8 cellular contexts compared by ENCODE assay signal in the genomic region with DNA sequence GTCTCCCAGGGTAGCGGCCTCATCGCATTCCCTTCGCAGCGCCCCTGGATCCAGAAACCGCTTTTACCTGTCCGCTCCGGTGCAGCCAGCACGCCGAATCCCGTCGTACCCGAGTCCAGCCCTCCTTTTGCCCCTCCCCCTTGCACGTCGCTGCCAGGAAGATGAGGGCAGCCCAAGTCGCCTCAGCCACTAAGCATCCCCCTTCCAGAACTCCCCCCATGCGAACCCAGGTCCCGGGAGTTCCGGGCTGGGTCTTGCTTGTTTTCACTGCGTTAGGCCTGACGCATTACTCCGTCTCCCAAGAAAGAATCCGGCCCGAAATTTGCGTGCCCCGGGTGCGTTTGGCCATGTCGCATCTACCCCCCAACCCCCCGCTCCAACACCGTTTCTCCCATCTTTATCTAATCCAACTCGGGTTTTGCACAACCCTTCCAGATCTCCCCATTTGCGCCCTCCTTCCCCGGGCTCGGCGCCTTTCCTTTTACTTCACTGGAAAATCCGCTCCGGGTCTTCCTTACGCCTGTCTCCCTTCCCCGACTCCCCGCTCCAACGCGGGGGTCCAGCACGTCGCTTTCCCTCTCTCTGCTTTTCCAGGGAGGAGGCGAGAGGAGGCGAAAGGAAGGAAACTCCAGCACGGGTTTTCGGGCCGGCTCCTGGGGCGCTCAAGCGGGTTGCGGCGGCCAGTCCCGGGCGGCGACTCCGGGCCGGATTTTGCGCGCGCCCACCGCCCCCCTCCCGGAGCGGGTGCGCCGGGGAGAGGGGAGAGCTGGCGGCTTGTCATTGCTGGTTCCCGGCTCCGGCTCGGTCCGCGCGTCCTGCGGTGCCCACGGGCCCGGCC.
A peak's percentile ranks its signal among the peaks of the same experiment; 100 is the strongest.
DNase-seq lines count a peak whose midpoint lies in the region; ATAC-seq, FAIRE-seq and TF ChIP-seq lines count a peak whose summit lies in the region.
"Not testable (repeated sequence)": the region's sequence is repeated elsewhere in the genome, so short reads cannot be mapped to it uniquely, and the experiment has no call there.

No MANE protein-coding gene starts in this region.

- H3K27me3 ChIP-seq in Karpas-422 (ENCODE audit: low read length); OCI-LY1 (ENCODE audit: insufficient read depth, low read length); dorsolateral prefrontal cortex: not testable (repeated sequence)
- peaks cover 11% of the 10 kb centered on the region for H3K27me3 ChIP-seq in kidney epithelial cell (ENCODE audit: control insufficient read depth, insufficient read depth, low read length)
- peaks cover 6 to 22% (median 14%) of the 10 kb centered on the region in 3 donors for H3K27me3 ChIP-seq in skeletal muscle tissue (ENCODE audit: control insufficient read depth in 3 of 3, insufficient read depth in 3 of 3, low read length in 3 of 3)

- ATAC-seq in A549 (peak; percentile 79 to 87), GM18867 (IDR thresholded peaks at IDR 0.05; ENCODE audit: unreplicated experiment) (peak; percentile 51)

- POLR2A ChIA-PET in A549 (lab: Yijun Ruan, JAX): interaction anchor here (0.7 kb wide), 1 partner anchor 10 kb away, joined by 3 read pairs; no protein-coding TSS in a partner anchor

- CTCF ChIA-PET in A549 (lab: Yijun Ruan, JAX): interaction anchor here (1.3 to 2.3 kb wide), 3 partner anchors 10 to 21 kb away, joined by 6 to 8 read pairs (median 6); no protein-coding TSS in a partner anchor

- H3K4me1 ChIP-seq in A549; skeletal muscle tissue (ENCODE audit: control insufficient read depth in 3 of 3, insufficient read depth in 3 of 3, low read length in 3 of 3): not testable (repeated sequence)
- H3K4me1 ChIP-seq in Karpas-422 (ENCODE audit: low read length) (peaks cover 44% of the 10 kb centered on the region), OCI-LY1 (ENCODE audit: insufficient read depth, low read length, severe bottlenecking) (peaks cover 45% of the 10 kb centered on the region)

- H3K4me2 ChIP-seq in A549: peak overlapping the region; percentile 94
- H3K4me2 ChIP-seq in Karpas-422 (ENCODE audit: low read depth, low read length, poor library complexity, severe bottlenecking): peak overlapping the region; percentile 96
- peak overlapping the region; percentile 82 for H3K4me2 ChIP-seq in OCI-LY1 (ENCODE audit: low read length)

- H4K20me1 ChIP-seq in Karpas-422 (ENCODE audit: insufficient read depth, low read depth, low read length); OCI-LY1 (ENCODE audit: insufficient read depth, low read length): not testable (repeated sequence)

- TF ChIP-seq POLR2A in A549 (IDR thresholded peaks at IDR 0.05; ENCODE audit: low read length): peak; percentile 37

- intact Hi-C loops in dorsolateral prefrontal cortex (cut with DNase I): loop anchor here in 1 of 2 donors (2.0 kb wide), 1 partner anchor 232 kb away; the partner anchor contains the start of gene GOSR1

- DNase-seq in A549 (ENCODE audit: low read depth in 1 of 2, low spot score in 1 of 2): peak; percentile 86 to 93
- peak; percentile 90 for DNase-seq in Karpas-422
- peak; percentile 88 for DNase-seq in activated CD8-positive, alpha-beta memory T cell treated with anti-CD3 and anti-CD28 coated beads for 24 hours
- DNase-seq in dorsolateral prefrontal cortex: peak; percentile 70 to 93 (median 90)
- DNase-seq in kidney epithelial cell (ENCODE audit: low read depth): peak; percentile 54

- TF ChIP-seq CTCF in A549 (IDR thresholded peaks at IDR 0.05); OCI-LY1 (IDR thresholded peaks at IDR 0.05; ENCODE audit: low read length); kidney epithelial cell (IDR thresholded peaks at IDR 0.05; ENCODE audit: insufficient read depth, low read length, poor library complexity, severe bottlenecking): not testable (repeated sequence)
- peak in 9 of 56 donors; percentile 7 to 30 (median 12) for TF ChIP-seq CTCF in dorsolateral prefrontal cortex (IDR thresholded peaks at IDR 0.05 in 54 of 56, conservative IDR thresholded peaks at IDR 0.05 in 2 of 56; ENCODE audit: low read depth in 1 of 56, partially characterized antibody in 56 of 56)

- FAIRE-seq in A549 (lab: Jason Lieb, UNC): peak; percentile 73

- H3F3A ChIP-seq in OCI-LY1 (ENCODE audit: insufficient read depth, low read length): not testable (repeated sequence)

- peak overlapping the region; percentile 97 for H3K4me3 ChIP-seq in A549
- H3K4me3 ChIP-seq in Karpas-422 (ENCODE audit: low read length): peak overlapping the region; percentile 77
- peak overlapping the region; percentile 77 for H3K4me3 ChIP-seq in OCI-LY1 (ENCODE audit: low read depth, low read length, poor library complexity, severe bottlenecking)
- H3K4me3 ChIP-seq in dorsolateral prefrontal cortex: peak overlapping the region; percentile 34 to 91 (median 74)
- H3K4me3 ChIP-seq in kidney epithelial cell (ENCODE audit: low read depth, low read length): peak overlapping the region; percentile 67
- H3K4me3 ChIP-seq in skeletal muscle tissue (ENCODE audit: low read length in 3 of 3): peak overlapping the region; percentile 65 to 76 (median 68)

- peak; percentile 10 to 21; a peak in 2 of 5 replicates for TF ChIP-seq RAD21 in A549 (conservative IDR thresholded peaks at IDR 0.05 in 1 of 2, IDR thresholded peaks at IDR 0.05 in 1 of 2)

- TF ChIP-seq EP300 in A549 (IDR thresholded peaks at IDR 0.05): not testable (repeated sequence)

- H2AFZ ChIP-seq in Karpas-422 (ENCODE audit: low read length) (peak overlapping the region; percentile 99), OCI-LY1 (ENCODE audit: low read length) (peak overlapping the region; percentile 71; the same call in 1 of the 2 replicates)

- peaks cover 34% of the 10 kb centered on the region for H3K79me2 ChIP-seq in Karpas-422 (ENCODE audit: low read length)
- H3K79me2 ChIP-seq in OCI-LY1 (ENCODE audit: insufficient read depth, low read length): peaks cover 34% of the 10 kb centered on the region

- H3K9ac ChIP-seq in Karpas-422 (ENCODE audit: low read length) (peak overlapping the region; percentile 84), OCI-LY1 (ENCODE audit: low read length) (peak overlapping the region; percentile 86), skeletal muscle tissue (ENCODE audit: low read depth in 1 of 3, low read length in 3 of 3) (peak overlapping the region in 2 of 3 donors; percentile 59 to 66)

- H3K9me2 ChIP-seq in Karpas-422 (replicated peaks; ENCODE audit: insufficient read depth, low read length); OCI-LY1 (ENCODE audit: low read depth, low read length): not testable (repeated sequence)

- H3K27ac ChIP-seq in A549 (peak overlapping the region; percentile 91 to 97), Karpas-422 (ENCODE audit: low read length) (peak overlapping the region; percentile 62), OCI-LY1 (ENCODE audit: low read depth, low read length, poor library complexity, severe bottlenecking) (peak overlapping the region; percentile 71), dorsolateral prefrontal cortex (peak overlapping the region in 57 of 59 donors; percentile 19 to 93 (median 79))
- not testable (repeated sequence) for H3K27ac ChIP-seq in skeletal muscle tissue (ENCODE audit: low read depth, low read length)

- WGBS in A549 (ENCODE audit: missing lambda C conversion rate): 1% methylated on average over 67 of the region's 75 CpGs

- not testable (repeated sequence) for H3K36me3 ChIP-seq in Karpas-422 (ENCODE audit: insufficient read depth, low read length); OCI-LY1 (ENCODE audit: insufficient read depth, low read length); kidney epithelial cell (ENCODE audit: control insufficient read depth, insufficient read depth, low read length); skeletal muscle tissue (ENCODE audit: control insufficient read depth in 3 of 3, insufficient read depth in 3 of 3, low read length in 3 of 3)

- not testable (repeated sequence) for H3K9me3 ChIP-seq in A549; Karpas-422 (ENCODE audit: low read length); OCI-LY1 (ENCODE audit: low read length); skeletal muscle tissue (ENCODE audit: control insufficient read depth in 3 of 3, low read length in 3 of 3)

TF ChIP-seq in A549, 52 proteins besides CTCF, POLR2A, EP300 and RAD21 (continues in another document):
- TF ChIP-seq HOXB5 (CRISPR knock-in tag; IDR thresholded peaks at IDR 0.05): peak; percentile 68; the same call in 1 of the 2 replicates
- peak; percentile 71 for TF ChIP-seq PHF8 (IDR thresholded peaks at IDR 0.05; ENCODE audit: borderline replicate concordance, low read depth)
- TF ChIP-seq MAZ (IDR thresholded peaks at IDR 0.05; ENCODE audit: borderline replicate concordance, low read depth, low read length): 0 out of 2 replicates have a peak, but pooled peaks have one; percentile 54
- peak; percentile 17; the same call in 1 of the 2 replicates for TF ChIP-seq GATA3 (IDR thresholded peaks at IDR 0.05; ENCODE audit: borderline replicate concordance)
- TF ChIP-seq, protein P1, sequence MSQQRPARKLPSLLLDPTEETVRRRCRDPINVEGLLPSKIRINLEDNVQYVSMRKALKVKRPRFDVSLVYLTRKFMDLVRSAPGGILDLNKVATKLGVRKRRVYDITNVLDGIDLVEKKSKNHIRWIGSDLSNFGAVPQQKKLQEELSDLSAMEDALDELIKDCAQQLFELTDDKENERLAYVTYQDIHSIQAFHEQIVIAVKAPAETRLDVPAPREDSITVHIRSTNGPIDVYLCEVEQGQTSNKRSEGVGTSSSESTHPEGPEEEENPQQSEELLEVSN (IDR thresholded peaks at IDR 0.05; ENCODE audit: borderline replicate concordance, low read depth): peak; percentile 89
- TF ChIP-seq, protein P2, sequence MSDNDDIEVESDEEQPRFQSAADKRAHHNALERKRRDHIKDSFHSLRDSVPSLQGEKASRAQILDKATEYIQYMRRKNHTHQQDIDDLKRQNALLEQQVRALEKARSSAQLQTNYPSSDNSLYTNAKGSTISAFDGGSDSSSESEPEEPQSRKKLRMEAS (IDR thresholded peaks at IDR 0.05): peak; percentile 77; the same call in 1 of the 2 replicates
- peak; percentile 81 for TF ChIP-seq RFX5 (IDR thresholded peaks at IDR 0.05)
- TF ChIP-seq, protein P3, sequence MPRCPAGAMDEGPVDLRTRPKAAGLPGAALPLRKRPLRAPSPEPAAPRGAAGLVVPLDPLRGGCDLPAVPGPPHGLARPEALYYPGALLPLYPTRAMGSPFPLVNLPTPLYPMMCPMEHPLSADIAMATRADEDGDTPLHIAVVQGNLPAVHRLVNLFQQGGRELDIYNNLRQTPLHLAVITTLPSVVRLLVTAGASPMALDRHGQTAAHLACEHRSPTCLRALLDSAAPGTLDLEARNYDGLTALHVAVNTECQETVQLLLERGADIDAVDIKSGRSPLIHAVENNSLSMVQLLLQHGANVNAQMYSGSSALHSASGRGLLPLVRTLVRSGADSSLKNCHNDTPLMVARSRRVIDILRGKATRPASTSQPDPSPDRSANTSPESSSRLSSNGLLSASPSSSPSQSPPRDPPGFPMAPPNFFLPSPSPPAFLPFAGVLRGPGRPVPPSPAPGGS (IDR thresholded peaks at IDR 0.05): peak; percentile 42; the same call in 1 of the 3 replicates
